1 cellular context compared by ENCODE assay signal in genomic region chr11:45933131-45933821, GRCh38.
A peak's percentile ranks its signal among the peaks of the same experiment; 100 is the strongest.
TF ChIP-seq lines count a peak whose summit lies in the region.

No MANE protein-coding gene starts in this region.

TF ChIP-seq in GM12878, 131 proteins besides CTCF, POLR2A, EP300 and RAD21:
- TF ChIP-seq BHLHE40 (IDR thresholded peaks at IDR 0.05; ENCODE audit: borderline replicate concordance in 1 of 2, low read depth in 2 of 2, low read length in 1 of 2) (peak; percentile 24 to 46; a peak in 2 of 4 replicates), NBN (IDR thresholded peaks at IDR 0.05) (peak; percentile 36; the same call in 1 of the 2 replicates), ZNF622 (IDR thresholded peaks at IDR 0.05) (no peak), BCL11A (IDR thresholded peaks at IDR 0.05; ENCODE audit: low read depth, low read length) (peak; percentile 12; the same call in 1 of the 2 replicates), E4F1 (IDR thresholded peaks at IDR 0.05; ENCODE audit: borderline replicate concordance, partially characterized antibody) (no peak), IRF4 (IDR thresholded peaks at IDR 0.05; ENCODE audit: low read depth, low read length) (no peak), JUND (IDR thresholded peaks at IDR 0.05; ENCODE audit: low read depth, low read length) (no peak), CHD2 (IDR thresholded peaks at IDR 0.05; ENCODE audit: borderline replicate concordance, low read depth, low read length) (0 out of 2 replicates have a peak, but pooled peaks have one; percentile 12), BCLAF1 (IDR thresholded peaks at IDR 0.05) (no peak), IKZF2 (IDR thresholded peaks at IDR 0.05) (peak; percentile 81 to 85; a peak in 3 of 4 replicates), TBL1XR1 (IDR thresholded peaks at IDR 0.05; ENCODE audit: low read depth, low read length) (peak; percentile 64; the same call in 1 of the 2 replicates), CREM (IDR thresholded peaks at IDR 0.05; ENCODE audit: low read depth) (0 out of 2 replicates have a peak, but pooled peaks have one; percentile 15), FOXM1 (IDR thresholded peaks at IDR 0.05; ENCODE audit: low read depth, low read length) (no peak), CBFB (IDR thresholded peaks at IDR 0.05; ENCODE audit: low read depth) (no peak), MYC (IDR thresholded peaks at IDR 0.05; ENCODE audit: insufficient read depth, insufficient read length, insufficient replicate concordance, low read length, severe bottlenecking) (no peak), CREB1 (IDR thresholded peaks at IDR 0.05; ENCODE audit: low read depth) (0 out of 2 replicates have a peak, but pooled peaks have one; percentile 17), PBX3 (IDR thresholded peaks at IDR 0.05; ENCODE audit: insufficient replicate concordance, low read depth, low read length) (peak; percentile 67), MTA2 (IDR thresholded peaks at IDR 0.05; ENCODE audit: low read depth) (peak; percentile 49; the same call in 1 of the 2 replicates), IKZF1 (conservative IDR thresholded peaks at IDR 0.05) (peak; percentile 50; the same call in 1 of the 2 replicates), HDGF (IDR thresholded peaks at IDR 0.05) (0 out of 2 replicates have a peak, but pooled peaks have one; percentile 13), GABPA (IDR thresholded peaks at IDR 0.05; ENCODE audit: low read depth) (no peak), RCOR1 (conservative IDR thresholded peaks at IDR 0.05; ENCODE audit: low read depth, low read length) (0 out of 2 replicates have a peak, but pooled peaks have one; percentile 46), PKNOX1 (IDR thresholded peaks at IDR 0.05) (peak; percentile 90), EED (IDR thresholded peaks at IDR 0.05; ENCODE audit: low read depth) (peak; percentile 70; the same call in 1 of the 2 replicates), RELB (IDR thresholded peaks at IDR 0.05; ENCODE audit: low read depth) (peak; percentile 66; the same call in 1 of the 2 replicates), BMI1 (IDR thresholded peaks at IDR 0.05; ENCODE audit: borderline replicate concordance) (no peak), NFIC (IDR thresholded peaks at IDR 0.05; ENCODE audit: low read depth, low read length) (no peak), SPI1 (IDR thresholded peaks at IDR 0.05; ENCODE audit: borderline replicate concordance, insufficient read depth, low read depth, low read length) (peak; percentile 89), RUNX3 (IDR thresholded peaks at IDR 0.05; ENCODE audit: low read length) (peak; percentile 49), E2F4 (IDR thresholded peaks at IDR 0.05; ENCODE audit: low read depth, low read length) (no peak), SP1 (IDR thresholded peaks at IDR 0.05; ENCODE audit: low read depth, low read length) (no peak), SMAD1 (IDR thresholded peaks at IDR 0.05; ENCODE audit: low read depth, partially characterized antibody) (no peak), PAX5 (IDR thresholded peaks at IDR 0.05; ENCODE audit: borderline replicate concordance, low read depth, low read length) (0 out of 2 replicates have a peak, but pooled peaks have one; percentile 16), IRF3 (IDR thresholded peaks at IDR 0.05) (no peak)
